Comparison of ENCODE assay signal across 1 cellular context in the genomic region with DNA sequence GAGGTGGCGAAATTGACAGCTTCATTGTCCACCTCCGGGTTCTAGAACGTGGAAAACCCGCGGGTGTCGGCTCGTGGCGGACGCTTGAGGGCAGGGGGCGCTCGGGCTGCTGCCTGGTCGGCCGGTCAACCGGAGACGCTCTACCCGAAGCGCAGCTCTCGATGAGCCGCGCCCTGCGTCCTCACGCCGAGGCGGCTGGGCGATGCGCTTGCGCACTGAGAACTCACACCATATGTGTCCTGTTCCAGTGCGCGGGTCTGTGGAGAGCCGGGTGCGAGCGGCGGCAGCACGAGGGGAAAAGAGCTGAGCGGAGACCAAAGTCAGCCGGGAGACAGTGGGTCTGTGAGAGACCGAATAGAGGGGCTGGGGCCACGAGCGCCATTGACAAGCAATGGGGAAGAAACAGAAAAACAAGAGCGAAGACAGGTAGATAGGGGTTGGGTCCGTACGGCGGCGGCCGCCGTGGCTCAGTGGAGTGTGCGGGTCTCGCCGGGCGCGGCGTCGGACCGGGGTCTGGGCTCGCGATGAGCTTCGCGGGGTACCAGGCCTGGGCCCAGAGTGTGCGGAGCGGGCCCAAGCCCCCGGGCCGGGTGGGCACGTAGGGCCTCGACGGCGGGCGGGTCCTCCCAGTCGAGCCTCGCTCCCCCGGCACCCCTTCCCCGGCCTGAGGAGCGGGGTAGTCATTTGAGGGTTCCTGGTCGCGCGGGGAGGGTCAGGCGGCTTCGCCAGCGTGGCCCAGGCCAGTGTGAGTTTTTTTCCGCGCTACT.
TF ChIP-seq lines count a peak whose summit lies in the region.

EIF5B (plus strand) TSS at position 226 of the 767 bp plus-strand sequence; CDS start at position 392, 166 bp downstream.

TF ChIP-seq in GM12878, 131 proteins besides CTCF, POLR2A, EP300 and RAD21 (continued from another document and continues in another):
- TF ChIP-seq CEBPZ (IDR thresholded peaks at IDR 0.05; ENCODE audit: low read depth, low read length) (no peak), SUZ12 (IDR thresholded peaks at IDR 0.05; ENCODE audit: unreplicated experiment) (no peak), SP1 (IDR thresholded peaks at IDR 0.05; ENCODE audit: low read depth, low read length) (no peak), NFIC (IDR thresholded peaks at IDR 0.05; ENCODE audit: low read depth, low read length) (no peak), NFXL1 (IDR thresholded peaks at IDR 0.05; ENCODE audit: borderline replicate concordance) (no peak), BHLHE40 (IDR thresholded peaks at IDR 0.05; ENCODE audit: borderline replicate concordance in 1 of 2, low read depth in 2 of 2, low read length in 1 of 2) (peak; percentile 44 to 86; a peak in 3 of 4 replicates), SKIL (IDR thresholded peaks at IDR 0.05; ENCODE audit: low read depth, poor library complexity, severe bottlenecking) (no peak), RELA (IDR thresholded peaks at IDR 0.05; ENCODE audit: borderline replicate concordance, partially characterized antibody) (peak; percentile 38), GATAD2B (conservative IDR thresholded peaks at IDR 0.05; ENCODE audit: low read depth) (peak; percentile 25; the same call in 1 of the 2 replicates), TARDBP (IDR thresholded peaks at IDR 0.05; ENCODE audit: borderline replicate concordance) (peak; percentile 57; the same call in 1 of the 2 replicates), PKNOX1 (IDR thresholded peaks at IDR 0.05) (peak; percentile 50; the same call in 1 of the 2 replicates), SMC3 (IDR thresholded peaks at IDR 0.05; ENCODE audit: borderline replicate concordance, low read length) (peak; percentile 32; the same call in 1 of the 2 replicates), IKZF2 (IDR thresholded peaks at IDR 0.05) (peak in 1 of 2 experiments; percentile 23; a peak in 1 of 4 replicates), MEF2A (IDR thresholded peaks at IDR 0.05; ENCODE audit: insufficient read depth, low read depth, low read length) (0 out of 2 replicates have a peak, but pooled peaks have one; percentile 35), PRDM15 (CRISPR knock-in tag; IDR thresholded peaks at IDR 0.05) (no peak), TCF12 (IDR thresholded peaks at IDR 0.05; ENCODE audit: low read depth, low read length) (0 out of 2 replicates have a peak, but pooled peaks have one; percentile 11), CBFB (IDR thresholded peaks at IDR 0.05; ENCODE audit: low read depth) (peak; percentile 41; the same call in 1 of the 2 replicates), ESRRA (IDR thresholded peaks at IDR 0.05; ENCODE audit: low read length) (no peak), ZNF207 (IDR thresholded peaks at IDR 0.05; ENCODE audit: borderline replicate concordance) (no peak), CHD1 (IDR thresholded peaks at IDR 0.05; ENCODE audit: low read depth, low read length) (no peak), HDAC6 (IDR thresholded peaks at IDR 0.05; ENCODE audit: unreplicated experiment) (no peak), MXI1 (IDR thresholded peaks at IDR 0.05; ENCODE audit: low read depth, low read length) (peak; percentile 96), KDM1A (IDR thresholded peaks at IDR 0.05; ENCODE audit: borderline replicate concordance) (no peak), ZNF592 (IDR thresholded peaks at IDR 0.05) (no peak), SMAD1 (IDR thresholded peaks at IDR 0.05; ENCODE audit: low read depth, partially characterized antibody) (no peak)
- TF ChIP-seq, protein P1, sequence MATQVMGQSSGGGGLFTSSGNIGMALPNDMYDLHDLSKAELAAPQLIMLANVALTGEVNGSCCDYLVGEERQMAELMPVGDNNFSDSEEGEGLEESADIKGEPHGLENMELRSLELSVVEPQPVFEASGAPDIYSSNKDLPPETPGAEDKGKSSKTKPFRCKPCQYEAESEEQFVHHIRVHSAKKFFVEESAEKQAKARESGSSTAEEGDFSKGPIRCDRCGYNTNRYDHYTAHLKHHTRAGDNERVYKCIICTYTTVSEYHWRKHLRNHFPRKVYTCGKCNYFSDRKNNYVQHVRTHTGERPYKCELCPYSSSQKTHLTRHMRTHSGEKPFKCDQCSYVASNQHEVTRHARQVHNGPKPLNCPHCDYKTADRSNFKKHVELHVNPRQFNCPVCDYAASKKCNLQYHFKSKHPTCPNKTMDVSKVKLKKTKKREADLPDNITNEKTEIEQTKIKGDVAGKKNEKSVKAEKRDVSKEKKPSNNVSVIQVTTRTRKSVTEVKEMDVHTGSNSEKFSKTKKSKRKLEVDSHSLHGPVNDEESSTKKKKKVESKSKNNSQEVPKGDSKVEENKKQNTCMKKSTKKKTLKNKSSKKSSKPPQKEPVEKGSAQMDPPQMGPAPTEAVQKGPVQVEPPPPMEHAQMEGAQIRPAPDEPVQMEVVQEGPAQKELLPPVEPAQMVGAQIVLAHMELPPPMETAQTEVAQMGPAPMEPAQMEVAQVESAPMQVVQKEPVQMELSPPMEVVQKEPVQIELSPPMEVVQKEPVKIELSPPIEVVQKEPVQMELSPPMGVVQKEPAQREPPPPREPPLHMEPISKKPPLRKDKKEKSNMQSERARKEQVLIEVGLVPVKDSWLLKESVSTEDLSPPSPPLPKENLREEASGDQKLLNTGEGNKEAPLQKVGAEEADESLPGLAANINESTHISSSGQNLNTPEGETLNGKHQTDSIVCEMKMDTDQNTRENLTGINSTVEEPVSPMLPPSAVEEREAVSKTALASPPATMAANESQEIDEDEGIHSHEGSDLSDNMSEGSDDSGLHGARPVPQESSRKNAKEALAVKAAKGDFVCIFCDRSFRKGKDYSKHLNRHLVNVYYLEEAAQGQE (IDR thresholded peaks at IDR 0.05; ENCODE audit: low read depth, low read length) = no peak
- TF ChIP-seq, protein P2, sequence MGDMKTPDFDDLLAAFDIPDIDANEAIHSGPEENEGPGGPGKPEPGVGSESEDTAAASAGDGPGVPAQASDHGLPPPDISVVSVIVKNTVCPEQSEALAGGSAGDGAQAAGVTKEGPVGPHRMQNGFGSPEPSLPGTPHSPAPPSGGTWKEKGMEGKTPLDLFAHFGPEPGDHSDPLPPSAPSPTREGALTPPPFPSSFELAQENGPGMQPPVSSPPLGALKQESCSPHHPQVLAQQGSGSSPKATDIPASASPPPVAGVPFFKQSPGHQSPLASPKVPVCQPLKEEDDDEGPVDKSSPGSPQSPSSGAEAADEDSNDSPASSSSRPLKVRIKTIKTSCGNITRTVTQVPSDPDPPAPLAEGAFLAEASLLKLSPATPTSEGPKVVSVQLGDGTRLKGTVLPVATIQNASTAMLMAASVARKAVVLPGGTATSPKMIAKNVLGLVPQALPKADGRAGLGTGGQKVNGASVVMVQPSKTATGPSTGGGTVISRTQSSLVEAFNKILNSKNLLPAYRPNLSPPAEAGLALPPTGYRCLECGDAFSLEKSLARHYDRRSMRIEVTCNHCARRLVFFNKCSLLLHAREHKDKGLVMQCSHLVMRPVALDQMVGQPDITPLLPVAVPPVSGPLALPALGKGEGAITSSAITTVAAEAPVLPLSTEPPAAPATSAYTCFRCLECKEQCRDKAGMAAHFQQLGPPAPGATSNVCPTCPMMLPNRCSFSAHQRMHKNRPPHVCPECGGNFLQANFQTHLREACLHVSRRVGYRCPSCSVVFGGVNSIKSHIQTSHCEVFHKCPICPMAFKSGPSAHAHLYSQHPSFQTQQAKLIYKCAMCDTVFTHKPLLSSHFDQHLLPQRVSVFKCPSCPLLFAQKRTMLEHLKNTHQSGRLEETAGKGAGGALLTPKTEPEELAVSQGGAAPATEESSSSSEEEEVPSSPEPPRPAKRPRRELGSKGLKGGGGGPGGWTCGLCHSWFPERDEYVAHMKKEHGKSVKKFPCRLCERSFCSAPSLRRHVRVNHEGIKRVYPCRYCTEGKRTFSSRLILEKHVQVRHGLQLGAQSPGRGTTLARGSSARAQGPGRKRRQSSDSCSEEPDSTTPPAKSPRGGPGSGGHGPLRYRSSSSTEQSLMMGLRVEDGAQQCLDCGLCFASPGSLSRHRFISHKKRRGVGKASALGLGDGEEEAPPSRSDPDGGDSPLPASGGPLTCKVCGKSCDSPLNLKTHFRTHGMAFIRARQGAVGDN (IDR thresholded peaks at IDR 0.05) = peak; percentile 32
